In the genomic region with DNA sequence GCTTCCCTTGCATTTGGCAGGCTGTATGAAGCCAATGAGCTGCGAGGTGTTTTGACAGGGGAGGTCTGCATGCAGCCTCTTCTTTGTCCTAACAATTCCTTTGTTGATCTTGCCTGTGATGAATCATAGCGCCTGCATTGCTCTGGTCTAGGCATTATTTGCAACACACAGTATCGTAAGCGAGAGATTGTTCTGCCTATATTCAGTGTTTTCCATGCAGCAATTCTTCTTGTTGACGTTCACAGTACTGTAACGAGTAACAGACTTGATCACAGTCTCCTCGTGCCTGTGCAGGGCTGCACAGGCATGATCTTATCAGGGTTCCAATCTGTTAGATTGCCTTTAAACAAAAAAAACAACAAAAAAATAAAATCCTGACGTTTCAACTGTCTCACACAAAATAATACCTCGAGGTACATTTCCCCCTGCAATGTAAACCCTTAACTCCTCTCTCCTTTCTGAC, we compare ENCODE assay signal across 11 cellular contexts. TPM values are rescaled to one million over a fixed set of nuclear protein-coding genes. Genes with fewer than 3 reads are reported as not detected.
DNase-seq lines count a peak whose midpoint lies in the region; ATAC-seq and TF ChIP-seq lines count a peak whose summit lies in the region.
"Had no signal": no experiment of that assay in that cellular context is flagged by ENCODE, and none has a peak within 500 bp of the region (broad histone marks: within the 10 kb centered on the region; RNA-seq: fewer than 3 reads in every experiment).

No MANE protein-coding gene starts in this region.

- H2AFZ ChIP-seq in H9 (ENCODE audit: low read length): no peak overlapping the region

- POLR2A ChIA-PET in activated CD4-positive, alpha-beta memory T cell treated with anti-CD3 and anti-CD28 coated beads for 36 hours (lab: Charles Lee): interaction anchor here (0.5 to 1.0 kb wide), 2 partner anchors 13 to 89 kb away, joined by 4 to 7 read pairs; no protein-coding TSS in a partner anchor

- no peak overlapping the region for H2BK15ac ChIP-seq in H9 (ENCODE audit: low read depth, low read length)

- no peaks in the 10 kb centered on the region for H3K9me3 ChIP-seq in H9 (ENCODE audit: control insufficient read depth, low read depth, low read length)

- no peak overlapping the region for H3K14ac ChIP-seq in H9 (ENCODE audit: insufficient read depth, low read length)

- peaks cover 7% of the 10 kb centered on the region for H3K4me1 ChIP-seq in H9 (ENCODE audit: insufficient read depth, low read length)

- H3K27ac Mint-ChIP-seq in H9 (peak overlapping the region in 2 of 3 experiments; percentile 78; a peak in 4 of 7 replicates), natural killer cell (no peak overlapping the region)
- peak overlapping the region; percentile 80 for H3K27ac Mint-ChIP-seq in activated CD4-positive, alpha-beta memory T cell treated with anti-CD3 and anti-CD28 coated beads for 36 hours
- peak overlapping the region; percentile 22 to 80 for H3K27ac Mint-ChIP-seq in effector memory CD8-positive, alpha-beta T cell

- H3K9ac ChIP-seq in H9 (ENCODE audit: extremely low read depth, insufficient read length, low read length): no peak overlapping the region

- H4K5ac ChIP-seq in H9 (ENCODE audit: insufficient read length, low read depth, low read length): no peak overlapping the region

- no peak overlapping the region for H4K91ac ChIP-seq in H9 (ENCODE audit: insufficient read length, low read depth, low read length)

- H3K23ac ChIP-seq in H9 (ENCODE audit: insufficient read length, low read depth, low read length): no peak overlapping the region

- ATAC-seq in effector memory CD8-positive, alpha-beta T cell (replicated peaks): no peak
- ATAC-seq in natural killer cell: no peak
- ATAC-seq in GM18858 (IDR thresholded peaks at IDR 0.05; ENCODE audit: unreplicated experiment): no peak
- ATAC-seq in GM18868 (IDR thresholded peaks at IDR 0.05; ENCODE audit: unreplicated experiment): no peak

- peaks cover 2% of the 10 kb centered on the region for H4K20me1 ChIP-seq in H9 (ENCODE audit: control insufficient read depth, insufficient read depth, insufficient read length)

- H3K56ac ChIP-seq in H9 (ENCODE audit: insufficient read length, low read depth, low read length): no peak overlapping the region

- H3K79me1 ChIP-seq in H9 (ENCODE audit: insufficient read depth, low read depth, low read length, poor library complexity, severe bottlenecking): no peaks in the 10 kb centered on the region

- H3K23me2 ChIP-seq in H9 (ENCODE audit: insufficient read length, low read depth, low read length, poor library complexity, severe bottlenecking): no peaks in the 10 kb centered on the region

- H3K9me3 Mint-ChIP-seq in H9: no peaks in the 10 kb centered on the region
- H3K9me3 Mint-ChIP-seq in activated CD4-positive, alpha-beta memory T cell treated with anti-CD3 and anti-CD28 coated beads for 36 hours: no peaks in the 10 kb centered on the region
- no peaks in the 10 kb centered on the region for H3K9me3 Mint-ChIP-seq in effector memory CD8-positive, alpha-beta T cell
- H3K9me3 Mint-ChIP-seq in natural killer cell: no peaks in the 10 kb centered on the region

- no peak overlapping the region for H2BK5ac ChIP-seq in H9 (ENCODE audit: insufficient read length, low read length)

- intact Hi-C loops in activated CD4-positive, alpha-beta memory T cell treated with anti-CD3 and anti-CD28 coated beads for 36 hours (cut with micrococcal nuclease): loop anchor here (2.0 kb wide), 1 partner anchor 42 kb away; no protein-coding TSS in a partner anchor
- intact Hi-C loops in natural killer cell (cut with micrococcal nuclease): no loop called here

- WGBS in H9 (ENCODE audit: extremely low coverage, insufficient read length, low lambda C conversion rate): no CpG with 5 or more reads among the region's 9 CpGs

- H3K27ac ChIP-seq in H9 (ENCODE audit: insufficient read length, low read depth, low read length): no peak overlapping the region

- H3K4me3 Mint-ChIP-seq in H9 (no peak overlapping the region), natural killer cell (peak overlapping the region; percentile 43)
- peak overlapping the region; percentile 49 for H3K4me3 Mint-ChIP-seq in activated CD4-positive, alpha-beta memory T cell treated with anti-CD3 and anti-CD28 coated beads for 36 hours
- peak overlapping the region; percentile 53 to 62 for H3K4me3 Mint-ChIP-seq in effector memory CD8-positive, alpha-beta T cell

- no peak overlapping the region for H3K18ac ChIP-seq in H9 (ENCODE audit: insufficient read length, low read depth, low read length)

- no peak for DNase-seq in H9
- peak; percentile 44 for DNase-seq in activated CD4-positive, alpha-beta memory T cell treated with anti-CD3 and anti-CD28 coated beads for 36 hours
- no peak for DNase-seq in effector memory CD8-positive, alpha-beta T cell
- DNase-seq in natural killer cell: no peak
- no peak for DNase-seq in NCI-H1417 (lab: John Stamatoyannopoulos, UW)
- DNase-seq in epidermal melanocyte (ENCODE audit: insufficient read length, low spot score): no peak
- DNase-seq: effector CD8-positive, alpha-beta T cell; NCI-H524 treated with DMSO at 0.1 percent for 48 hours had no signal

- H3K27me3 Mint-ChIP-seq in H9 (ENCODE audit: low read depth) (no peaks in the 10 kb centered on the region; the same call in none of the 2 replicates), natural killer cell (ENCODE audit: low read depth in 2 of 2) (no peaks in the 10 kb centered on the region)
- no peaks in the 10 kb centered on the region for H3K27me3 Mint-ChIP-seq in activated CD4-positive, alpha-beta memory T cell treated with anti-CD3 and anti-CD28 coated beads for 36 hours
- no peaks in the 10 kb centered on the region for H3K27me3 Mint-ChIP-seq in effector memory CD8-positive, alpha-beta T cell
- H3K27me3 Mint-ChIP-seq: progenitor cell of endocrine pancreas had no signal

- no peaks in the 10 kb centered on the region for H3K79me2 ChIP-seq in H9 (ENCODE audit: insufficient read depth, low read length)

- no peak overlapping the region for H2AK5ac ChIP-seq in H9 (ENCODE audit: insufficient read length, low read length)

- no peak overlapping the region for H3K4ac ChIP-seq in H9 (ENCODE audit: low read depth, low read length)

- H3T11ph ChIP-seq in H9 (ENCODE audit: low read length): no peak overlapping the region

- H2BK120ac ChIP-seq in H9 (ENCODE audit: low read depth, low read length, poor library complexity, severe bottlenecking): no peak overlapping the region

- no peak overlapping the region for H3K4me2 ChIP-seq in H9 (ENCODE audit: insufficient read depth, insufficient read length, low read length)

- peaks cover 50 to 63% of the 10 kb centered on the region in 2 experiments for H3K4me1 Mint-ChIP-seq in H9
- peaks cover 91% of the 10 kb centered on the region for H3K4me1 Mint-ChIP-seq in activated CD4-positive, alpha-beta memory T cell treated with anti-CD3 and anti-CD28 coated beads for 36 hours (ENCODE audit: low read depth)
- peaks cover 42 to 69% of the 10 kb centered on the region in 2 donors for H3K4me1 Mint-ChIP-seq in effector memory CD8-positive, alpha-beta T cell (ENCODE audit: low read depth in 2 of 2)
- peaks cover 27 to 36% of the 10 kb centered on the region in 2 donors for H3K4me1 Mint-ChIP-seq in natural killer cell

- no peak overlapping the region for H2BK12ac ChIP-seq in H9 (ENCODE audit: insufficient read length, low read depth, low read length)

- TF ChIP-seq CTCF in H9 (conservative IDR thresholded peaks at IDR 0.05): no peak
- TF ChIP-seq CTCF in natural killer cell (IDR thresholded peaks at IDR 0.05): no peak

- no peaks in the 10 kb centered on the region for H3K27me3 ChIP-seq in H9 (ENCODE audit: insufficient read depth, low read length)

- no peak overlapping the region for H4K8ac ChIP-seq in H9 (replicated peaks; ENCODE audit: insufficient read length, low read depth, low read length)

- H3K36me3 Mint-ChIP-seq in H9 (ENCODE audit: insufficient read depth in 1 of 3, low read depth in 3 of 3): peaks cover 0 to 29% (median 12%) of the 10 kb centered on the region in 3 experiments; a peak in 2 of 7 replicates
- H3K36me3 Mint-ChIP-seq in activated CD4-positive, alpha-beta memory T cell treated with anti-CD3 and anti-CD28 coated beads for 36 hours: peaks cover 3% of the 10 kb centered on the region
- H3K36me3 Mint-ChIP-seq in effector memory CD8-positive, alpha-beta T cell (ENCODE audit: insufficient read depth): peaks cover 33% of the 10 kb centered on the region
- peaks cover 6% of the 10 kb centered on the region for H3K36me3 Mint-ChIP-seq in natural killer cell

- H2BK20ac ChIP-seq in H9 (ENCODE audit: low read depth, low read length, poor library complexity, severe bottlenecking): no peak overlapping the region

- CTCF ChIA-PET in activated CD4-positive, alpha-beta memory T cell treated with anti-CD3 and anti-CD28 coated beads for 36 hours (lab: Charles Lee): no interaction called here

RNA-seq across cellular contexts. Expression of gene ADSL, which starts 13.9 kb away (rescaled TPM):
- 172 and 175 TPM in 2 replicates for total RNA-seq in H9 (2021)
- total RNA-seq in activated CD4-positive, alpha-beta memory T cell treated with anti-CD3 and anti-CD28 coated beads for 36 hours: 100 to 1,000 TPM; 143 to 146 TPM
- total RNA-seq in natural killer cell: 10 to 100 TPM; 31.3 to 49.8 (median 41.2) TPM

RNA-seq across cellular contexts. Expression of gene SGSM3, which starts 38.0 kb away (rescaled TPM):
- total RNA-seq in H9 (2021): 70.7 and 77.5 TPM in 2 replicates
- total RNA-seq in activated CD4-positive, alpha-beta memory T cell treated with anti-CD3 and anti-CD28 coated beads for 36 hours: 10 to 100 TPM; 53.2 to 55.4 TPM
- 10 to 100 TPM; 74.4 to 93.2 (median 76.3) TPM for total RNA-seq in natural killer cell

Comparison
In these comparisons a context has a peak if more than half of its experiments do, and no peak if none do; other contexts are left out.
1. H3K27ac Mint-ChIP-seq: peak in H9 (2 of 3), activated CD4-positive, alpha-beta memory T cell treated with anti-CD3 and anti-CD28 coated beads for 36 hours (single experiment) and effector memory CD8-positive, alpha-beta T cell (2 of 2); none in natural killer cell (0 of 2).
2. H3K4me3 Mint-ChIP-seq: peak in activated CD4-positive, alpha-beta memory T cell treated with anti-CD3 and anti-CD28 coated beads for 36 hours (single experiment), effector memory CD8-positive, alpha-beta T cell (2 of 2) and natural killer cell (single experiment); none in H9 (0 of 2).